In the genomic region with DNA sequence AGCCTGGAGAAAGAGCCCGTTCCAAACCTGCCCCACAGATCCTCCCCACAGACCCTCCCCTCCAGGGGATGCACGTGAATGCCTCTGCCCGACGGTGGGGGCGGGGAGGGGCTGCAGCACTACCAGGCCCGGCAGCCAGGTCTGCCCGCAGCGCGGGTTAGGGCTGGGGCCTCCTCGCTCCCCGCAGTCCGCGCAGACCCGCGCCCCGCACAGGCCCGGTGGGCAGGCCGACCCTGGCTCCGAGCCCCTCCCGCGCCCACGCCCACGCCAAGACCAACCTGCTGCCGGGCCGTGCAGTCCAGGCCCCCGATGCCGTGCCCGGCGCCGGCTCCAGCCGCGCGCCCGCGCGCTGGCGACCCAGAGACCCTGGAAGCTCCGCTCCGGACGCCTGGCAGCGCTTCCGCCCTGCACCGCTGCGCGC, we compare ENCODE assay signal across 8 cellular contexts. TPM values are rescaled to one million over a fixed set of nuclear protein-coding genes. Genes with fewer than 3 reads are reported as not detected.
DNase-seq lines count a peak whose midpoint lies in the region; ATAC-seq, FAIRE-seq and TF ChIP-seq lines count a peak whose summit lies in the region.

A gene with protein sequence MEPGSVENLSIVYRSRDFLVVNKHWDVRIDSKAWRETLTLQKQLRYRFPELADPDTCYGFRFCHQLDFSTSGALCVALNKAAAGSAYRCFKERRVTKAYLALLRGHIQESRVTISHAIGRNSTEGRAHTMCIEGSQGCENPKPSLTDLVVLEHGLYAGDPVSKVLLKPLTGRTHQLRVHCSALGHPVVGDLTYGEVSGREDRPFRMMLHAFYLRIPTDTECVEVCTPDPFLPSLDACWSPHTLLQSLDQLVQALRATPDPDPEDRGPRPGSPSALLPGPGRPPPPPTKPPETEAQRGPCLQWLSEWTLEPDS (minus strand): TSS at position 404 of the 421 bp plus-strand sequence. CDS start 644 bp downstream, outside the sequence.

- no peak for TF ChIP-seq CTCF in astrocyte (IDR thresholded peaks at IDR 0.05; ENCODE audit: insufficient read depth, low read depth, low read length)
- no peak for TF ChIP-seq CTCF in right lobe of liver (IDR thresholded peaks at IDR 0.05)
- TF ChIP-seq CTCF in thoracic aorta (IDR thresholded peaks at IDR 0.05) = no peak

- H3K9ac ChIP-seq in astrocyte (ENCODE audit: low read length) = peak within 1 kb of the TSS; percentile 88

- H3K27me3 ChIP-seq in astrocyte (ENCODE audit: insufficient read depth, low read length) (no peaks in the 10 kb centered on the region), right lobe of liver (no peaks in the 10 kb centered on the region), thoracic aorta (replicated peaks; ENCODE audit: insufficient read depth) (no peaks in the 10 kb centered on the region)

- H3K27me3 Mint-ChIP-seq in activated CD4-positive, alpha-beta T cell treated with anti-CD3 and anti-CD28 coated beads, Interleukin-2, amount 10 ng/mL, durations not matched to agents 7 days and 5 days = no peaks in the 10 kb centered on the region
- H3K27me3 Mint-ChIP-seq in astrocyte (ENCODE audit: low read depth, unreplicated experiment) = no peaks in the 10 kb centered on the region

- no peaks in the 10 kb centered on the region for H3K9me3 ChIP-seq in astrocyte (ENCODE audit: insufficient read depth, low read depth, low read length)
- H3K9me3 ChIP-seq in right lobe of liver = no peaks in the 10 kb centered on the region
- no peaks in the 10 kb centered on the region for H3K9me3 ChIP-seq in thoracic aorta

- WGBS in right lobe of liver (ENCODE audit: insufficient coverage, low coverage, low lambda C conversion rate, missing lambda C conversion rate) = no CpG with 5 or more reads among the region's 45 CpGs

- ATAC-seq in HG03520 (IDR thresholded peaks at IDR 0.05; ENCODE audit: unreplicated experiment) = peak; percentile 13
- ATAC-seq in right lobe of liver = peak in 1 of 4 donors; percentile 3
- no peak for ATAC-seq in thoracic aorta (ENCODE audit: insufficient number of reproducible peaks, low FRiP score, low read depth)

- H3K79me2 ChIP-seq in astrocyte (ENCODE audit: insufficient read depth, low read length) = peaks cover 42% of the 10 kb centered on the region

- POLR2A ChIA-PET in activated CD4-positive, alpha-beta T cell treated with anti-CD3 and anti-CD28 coated beads, Interleukin-2, amount 10 ng/mL, durations not matched to agents 7 days and 5 days (lab: Charles Lee) = interaction anchor here (0.9 to 1.0 kb wide), 2 partner anchors 73 to 81 kb away, joined by 3 read pairs; a partner anchor contains a TSS

- no peak for FAIRE-seq in astrocyte (lab: Jason Lieb, UNC)

- H3K36me3 Mint-ChIP-seq in activated CD4-positive, alpha-beta T cell treated with anti-CD3 and anti-CD28 coated beads, Interleukin-2, amount 10 ng/mL, durations not matched to agents 7 days and 5 days (ENCODE audit: low read depth) = peaks cover 10% of the 10 kb centered on the region
- peaks cover 7% of the 10 kb centered on the region for H3K36me3 Mint-ChIP-seq in astrocyte (ENCODE audit: low read depth, unreplicated experiment)

- peaks cover 36% of the 10 kb centered on the region for H4K20me1 ChIP-seq in astrocyte (ENCODE audit: insufficient read depth, low read length)

- CTCF ChIA-PET in activated CD4-positive, alpha-beta T cell treated with anti-CD3 and anti-CD28 coated beads, Interleukin-2, amount 10 ng/mL, durations not matched to agents 7 days and 5 days (lab: Charles Lee) = interaction anchor here (1.0 to 1.7 kb wide), 4 partner anchors 17 to 76 kb away, joined by 3 to 4 read pairs (median 4); a partner anchor contains a TSS

- H3K36me3 ChIP-seq in astrocyte (ENCODE audit: insufficient read depth, low read length) (no peaks in the 10 kb centered on the region), right lobe of liver (no peaks in the 10 kb centered on the region), thoracic aorta (no peaks in the 10 kb centered on the region)

- peak within 1 kb of the TSS; percentile 70 for H2AFZ ChIP-seq in astrocyte (ENCODE audit: low read depth, low read length)

- peak within 1 kb of the TSS; percentile 92 for H3K4me3 ChIP-seq in astrocyte (ENCODE audit: insufficient read depth, low read depth, low read length)
- peak within 1 kb of the TSS; percentile 89 to 99 (median 92) for H3K4me3 ChIP-seq in right lobe of liver
- peak within 1 kb of the TSS; percentile 79 for H3K4me3 ChIP-seq in thoracic aorta

- H3K27ac ChIP-seq in astrocyte (ENCODE audit: low read depth, low read length) = peak within 1 kb of the TSS; percentile 38
- peak within 1 kb of the TSS in 1 of 3 donors; percentile 13 for H3K27ac ChIP-seq in right lobe of liver
- H3K27ac ChIP-seq in thoracic aorta = no peak within 1 kb of the TSS

- H3K4me1 Mint-ChIP-seq in activated CD4-positive, alpha-beta T cell treated with anti-CD3 and anti-CD28 coated beads, Interleukin-2, amount 10 ng/mL, durations not matched to agents 7 days and 5 days = peaks cover 20% of the 10 kb centered on the region
- H3K4me1 Mint-ChIP-seq in astrocyte (ENCODE audit: low read depth, unreplicated experiment) = no peaks in the 10 kb centered on the region

- H3K9me3 Mint-ChIP-seq in activated CD4-positive, alpha-beta T cell treated with anti-CD3 and anti-CD28 coated beads, Interleukin-2, amount 10 ng/mL, durations not matched to agents 7 days and 5 days = no peaks in the 10 kb centered on the region
- no peaks in the 10 kb centered on the region for H3K9me3 Mint-ChIP-seq in astrocyte (ENCODE audit: unreplicated experiment)

- H3K4me1 ChIP-seq in astrocyte (ENCODE audit: insufficient read depth, low read length) (peaks cover 20% of the 10 kb centered on the region), right lobe of liver (peaks cover 0 to 13% (median 0%) of the 10 kb centered on the region in 4 donors), thoracic aorta (ENCODE audit: control insufficient read depth in 1 of 2, low read depth in 2 of 2) (peaks cover 13 to 19% of the 10 kb centered on the region in 2 donors)

- TF ChIP-seq POLR2A in right lobe of liver (IDR thresholded peaks at IDR 0.05) = peak; percentile 11

- no peak for DNase-seq in activated CD4-positive, alpha-beta T cell treated with anti-CD3 and anti-CD28 coated beads, Interleukin-2, amount 10 ng/mL, durations not matched to agents 7 days and 5 days
- no peak for DNase-seq in activated CD4-positive, alpha-beta T cell treated with anti-CD3 and anti-CD28 coated beads, Interleukin-2, amount 50 U/mL, for 4 hours
- DNase-seq in astrocyte (ENCODE audit: low read depth) (no peak), right lobe of liver (no peak), thoracic aorta (ENCODE audit: low spot score) (no peak), middle frontal gyrus (ENCODE audit: extremely low spot score, low spot score) (no peak), 8988T (no peak)

- intact Hi-C loops in right lobe of liver (cut with DNase I) = loop anchor here in 1 of 2 donors (5.0 kb wide), 1 partner anchor 76 kb away; no protein-coding TSS in a partner anchor

- peak within 1 kb of the TSS; percentile 90 for H3K4me3 Mint-ChIP-seq in activated CD4-positive, alpha-beta T cell treated with anti-CD3 and anti-CD28 coated beads, Interleukin-2, amount 10 ng/mL, durations not matched to agents 7 days and 5 days
- H3K4me3 Mint-ChIP-seq in astrocyte (ENCODE audit: unreplicated experiment) = peak within 1 kb of the TSS; percentile 88

- peak within 1 kb of the TSS; percentile 97 for H3K4me2 ChIP-seq in astrocyte (ENCODE audit: low read length)

- peak within 1 kb of the TSS; percentile 84 for H3K27ac Mint-ChIP-seq in activated CD4-positive, alpha-beta T cell treated with anti-CD3 and anti-CD28 coated beads, Interleukin-2, amount 10 ng/mL, durations not matched to agents 7 days and 5 days
- H3K27ac Mint-ChIP-seq in astrocyte (ENCODE audit: unreplicated experiment) = peak within 1 kb of the TSS; percentile 85

RNA-seq across cellular contexts. Expression of the gene that starts here (rescaled TPM):
- 10 to 100 TPM; 25.4 to 26.1 TPM for total RNA-seq in activated CD4-positive, alpha-beta T cell treated with anti-CD3 and anti-CD28 coated beads, Interleukin-2, amount 10 ng/mL, durations not matched to agents 7 days and 5 days
- total RNA-seq in astrocyte (27.5 and 28.8 TPM in 2 replicates), right lobe of liver (10 to 100 TPM in 2 of 6 experiments, 1 to 10 TPM in 4; 5.1 to 16.2 (median 6.6) TPM), thoracic aorta (10 to 100 TPM; 12.3 to 13.9 TPM)
